1 cellular context compared by ENCODE assay signal in the genomic region with DNA sequence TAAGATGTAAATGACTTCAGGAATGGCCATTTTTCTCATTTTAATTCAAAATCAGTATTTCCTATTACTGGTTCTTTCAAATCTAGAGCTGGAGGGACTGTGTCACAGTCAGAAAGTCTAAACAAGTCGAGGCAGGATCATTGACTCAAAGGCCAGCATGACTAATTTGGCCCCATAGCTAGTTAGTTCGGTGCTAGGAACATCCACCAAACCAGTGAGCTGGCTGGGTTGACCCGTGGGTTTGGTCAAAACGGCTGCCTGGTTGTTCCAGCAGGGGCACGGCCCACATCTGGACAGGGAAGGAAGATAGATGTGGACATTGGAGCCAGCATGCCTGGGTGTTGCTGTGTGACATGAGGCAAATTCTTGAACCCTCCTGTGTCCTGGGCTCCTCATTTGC.
TF ChIP-seq lines count a peak whose summit lies in the region.

No MANE protein-coding gene starts in this region.

TF ChIP-seq in H1, 55 proteins besides CTCF, POLR2A, EP300 and RAD21 (continued from another document):
- no peak for TF ChIP-seq TBP (IDR thresholded peaks at IDR 0.05; ENCODE audit: low read depth, low read length)
- TF ChIP-seq RFX5 (IDR thresholded peaks at IDR 0.05; ENCODE audit: borderline replicate concordance, low read depth, low read length) = no peak
- TF ChIP-seq TAF7 (optimal IDR thresholded peaks at IDR 0.05; ENCODE audit: borderline replicate concordance, low read depth, low read length) = no peak
- no peak for TF ChIP-seq GABPA (IDR thresholded peaks at IDR 0.05; ENCODE audit: borderline replicate concordance, insufficient read depth, low read length)
- TF ChIP-seq CHD2 (IDR thresholded peaks at IDR 0.05; ENCODE audit: low read length) = no peak
- TF ChIP-seq JUND (IDR thresholded peaks at IDR 0.05; ENCODE audit: low read length) = no peak
- no peak for TF ChIP-seq KDM5A (IDR thresholded peaks at IDR 0.05; ENCODE audit: low read length)
- no peak for TF ChIP-seq HDAC6 (IDR thresholded peaks at IDR 0.05; ENCODE audit: low read depth, low read length)
- TF ChIP-seq, protein P1, sequence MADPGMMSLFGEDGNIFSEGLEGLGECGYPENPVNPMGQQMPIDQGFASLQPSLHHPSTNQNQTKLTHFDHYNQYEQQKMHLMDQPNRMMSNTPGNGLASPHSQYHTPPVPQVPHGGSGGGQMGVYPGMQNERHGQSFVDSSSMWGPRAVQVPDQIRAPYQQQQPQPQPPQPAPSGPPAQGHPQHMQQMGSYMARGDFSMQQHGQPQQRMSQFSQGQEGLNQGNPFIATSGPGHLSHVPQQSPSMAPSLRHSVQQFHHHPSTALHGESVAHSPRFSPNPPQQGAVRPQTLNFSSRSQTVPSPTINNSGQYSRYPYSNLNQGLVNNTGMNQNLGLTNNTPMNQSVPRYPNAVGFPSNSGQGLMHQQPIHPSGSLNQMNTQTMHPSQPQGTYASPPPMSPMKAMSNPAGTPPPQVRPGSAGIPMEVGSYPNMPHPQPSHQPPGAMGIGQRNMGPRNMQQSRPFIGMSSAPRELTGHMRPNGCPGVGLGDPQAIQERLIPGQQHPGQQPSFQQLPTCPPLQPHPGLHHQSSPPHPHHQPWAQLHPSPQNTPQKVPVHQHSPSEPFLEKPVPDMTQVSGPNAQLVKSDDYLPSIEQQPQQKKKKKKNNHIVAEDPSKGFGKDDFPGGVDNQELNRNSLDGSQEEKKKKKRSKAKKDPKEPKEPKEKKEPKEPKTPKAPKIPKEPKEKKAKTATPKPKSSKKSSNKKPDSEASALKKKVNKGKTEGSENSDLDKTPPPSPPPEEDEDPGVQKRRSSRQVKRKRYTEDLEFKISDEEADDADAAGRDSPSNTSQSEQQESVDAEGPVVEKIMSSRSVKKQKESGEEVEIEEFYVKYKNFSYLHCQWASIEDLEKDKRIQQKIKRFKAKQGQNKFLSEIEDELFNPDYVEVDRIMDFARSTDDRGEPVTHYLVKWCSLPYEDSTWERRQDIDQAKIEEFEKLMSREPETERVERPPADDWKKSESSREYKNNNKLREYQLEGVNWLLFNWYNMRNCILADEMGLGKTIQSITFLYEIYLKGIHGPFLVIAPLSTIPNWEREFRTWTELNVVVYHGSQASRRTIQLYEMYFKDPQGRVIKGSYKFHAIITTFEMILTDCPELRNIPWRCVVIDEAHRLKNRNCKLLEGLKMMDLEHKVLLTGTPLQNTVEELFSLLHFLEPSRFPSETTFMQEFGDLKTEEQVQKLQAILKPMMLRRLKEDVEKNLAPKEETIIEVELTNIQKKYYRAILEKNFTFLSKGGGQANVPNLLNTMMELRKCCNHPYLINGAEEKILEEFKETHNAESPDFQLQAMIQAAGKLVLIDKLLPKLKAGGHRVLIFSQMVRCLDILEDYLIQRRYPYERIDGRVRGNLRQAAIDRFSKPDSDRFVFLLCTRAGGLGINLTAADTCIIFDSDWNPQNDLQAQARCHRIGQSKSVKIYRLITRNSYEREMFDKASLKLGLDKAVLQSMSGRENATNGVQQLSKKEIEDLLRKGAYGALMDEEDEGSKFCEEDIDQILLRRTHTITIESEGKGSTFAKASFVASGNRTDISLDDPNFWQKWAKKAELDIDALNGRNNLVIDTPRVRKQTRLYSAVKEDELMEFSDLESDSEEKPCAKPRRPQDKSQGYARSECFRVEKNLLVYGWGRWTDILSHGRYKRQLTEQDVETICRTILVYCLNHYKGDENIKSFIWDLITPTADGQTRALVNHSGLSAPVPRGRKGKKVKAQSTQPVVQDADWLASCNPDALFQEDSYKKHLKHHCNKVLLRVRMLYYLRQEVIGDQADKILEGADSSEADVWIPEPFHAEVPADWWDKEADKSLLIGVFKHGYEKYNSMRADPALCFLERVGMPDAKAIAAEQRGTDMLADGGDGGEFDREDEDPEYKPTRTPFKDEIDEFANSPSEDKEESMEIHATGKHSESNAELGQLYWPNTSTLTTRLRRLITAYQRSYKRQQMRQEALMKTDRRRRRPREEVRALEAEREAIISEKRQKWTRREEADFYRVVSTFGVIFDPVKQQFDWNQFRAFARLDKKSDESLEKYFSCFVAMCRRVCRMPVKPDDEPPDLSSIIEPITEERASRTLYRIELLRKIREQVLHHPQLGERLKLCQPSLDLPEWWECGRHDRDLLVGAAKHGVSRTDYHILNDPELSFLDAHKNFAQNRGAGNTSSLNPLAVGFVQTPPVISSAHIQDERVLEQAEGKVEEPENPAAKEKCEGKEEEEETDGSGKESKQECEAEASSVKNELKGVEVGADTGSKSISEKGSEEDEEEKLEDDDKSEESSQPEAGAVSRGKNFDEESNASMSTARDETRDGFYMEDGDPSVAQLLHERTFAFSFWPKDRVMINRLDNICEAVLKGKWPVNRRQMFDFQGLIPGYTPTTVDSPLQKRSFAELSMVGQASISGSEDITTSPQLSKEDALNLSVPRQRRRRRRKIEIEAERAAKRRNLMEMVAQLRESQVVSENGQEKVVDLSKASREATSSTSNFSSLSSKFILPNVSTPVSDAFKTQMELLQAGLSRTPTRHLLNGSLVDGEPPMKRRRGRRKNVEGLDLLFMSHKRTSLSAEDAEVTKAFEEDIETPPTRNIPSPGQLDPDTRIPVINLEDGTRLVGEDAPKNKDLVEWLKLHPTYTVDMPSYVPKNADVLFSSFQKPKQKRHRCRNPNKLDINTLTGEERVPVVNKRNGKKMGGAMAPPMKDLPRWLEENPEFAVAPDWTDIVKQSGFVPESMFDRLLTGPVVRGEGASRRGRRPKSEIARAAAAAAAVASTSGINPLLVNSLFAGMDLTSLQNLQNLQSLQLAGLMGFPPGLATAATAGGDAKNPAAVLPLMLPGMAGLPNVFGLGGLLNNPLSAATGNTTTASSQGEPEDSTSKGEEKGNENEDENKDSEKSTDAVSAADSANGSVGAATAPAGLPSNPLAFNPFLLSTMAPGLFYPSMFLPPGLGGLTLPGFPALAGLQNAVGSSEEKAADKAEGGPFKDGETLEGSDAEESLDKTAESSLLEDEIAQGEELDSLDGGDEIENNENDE (IDR thresholded peaks at IDR 0.05; ENCODE audit: insufficient replicate concordance, low read length) = no peak
- TF ChIP-seq SP2 (IDR thresholded peaks at IDR 0.05; ENCODE audit: low read length) = no peak
- no peak for TF ChIP-seq BACH1 (IDR thresholded peaks at IDR 0.05; ENCODE audit: low read length)
- no peak for TF ChIP-seq KDM1A (IDR thresholded peaks at IDR 0.05; ENCODE audit: borderline replicate concordance, low read length)
- no peak for TF ChIP-seq NRF1 (IDR thresholded peaks at IDR 0.05; ENCODE audit: low read depth, low read length)
